Comparison of ENCODE assay signal across 16 cellular contexts in genomic region chrX:151031365-151031975, GRCh38. TPM values are rescaled to one million over a fixed set of nuclear protein-coding genes. Genes with fewer than 3 reads are reported as not detected.
DNase-seq lines count a peak whose midpoint lies in the region; ATAC-seq, FAIRE-seq and TF ChIP-seq lines count a peak whose summit lies in the region.
"Had no signal": no experiment of that assay in that cellular context is flagged by ENCODE, and none has a peak within 500 bp of the region (broad histone marks: within the 10 kb centered on the region; RNA-seq: fewer than 3 reads in every experiment).

No MANE protein-coding gene starts in this region.

- intact Hi-C loops in colonic mucosa (cut with DNase I): no loop called here

- no peaks in the 10 kb centered on the region for H3K36me3 ChIP-seq in colonic mucosa

- CTCF ChIA-PET in activated naive CD4-positive, alpha-beta T cell treated with anti-CD3 and anti-CD28 coated beads, Interleukin-2, amount 10 ng/mL, durations not matched to agents 7 days and 5 days (lab: Charles Lee): no interaction called here

- no peak for TF ChIP-seq CTCF in colonic mucosa (IDR thresholded peaks at IDR 0.05)

- no peaks in the 10 kb centered on the region for H3K4me1 Mint-ChIP-seq in activated naive CD4-positive, alpha-beta T cell treated with anti-CD3 and anti-CD28 coated beads, Interleukin-2, amount 10 ng/mL, durations not matched to agents 7 days and 5 days
- H3K4me1 Mint-ChIP-seq: CD4-positive, CD25-positive, alpha-beta regulatory T cell had no signal

- peak in 1 of 2 donors; percentile 45 for ATAC-seq in activated naive CD4-positive, alpha-beta T cell treated with anti-CD3 and anti-CD28 coated beads, Interleukin-2, amount 50 U/mL, for 72 hours

- no peak overlapping the region for H3K9ac ChIP-seq in colonic mucosa (ENCODE audit: low read depth in 2 of 2, low read length in 2 of 2)

- H3K27me3 Mint-ChIP-seq in activated naive CD4-positive, alpha-beta T cell treated with anti-CD3 and anti-CD28 coated beads, Interleukin-2, amount 10 ng/mL, durations not matched to agents 7 days and 5 days: no peaks in the 10 kb centered on the region

- peak; percentile 64 for FAIRE-seq in islet of Langerhans (lab: Jason Lieb, UNC)
- FAIRE-seq: A204.1 had no signal

- no peak overlapping the region for H3K4me3 Mint-ChIP-seq in activated naive CD4-positive, alpha-beta T cell treated with anti-CD3 and anti-CD28 coated beads, Interleukin-2, amount 10 ng/mL, durations not matched to agents 7 days and 5 days
- H3K4me3 Mint-ChIP-seq: CD4-positive, CD25-positive, alpha-beta regulatory T cell had no signal

- no peak overlapping the region for H3K27ac ChIP-seq in colonic mucosa

- H3K36me3 Mint-ChIP-seq in activated naive CD4-positive, alpha-beta T cell treated with anti-CD3 and anti-CD28 coated beads, Interleukin-2, amount 50 U/mL, for 72 hours: peaks cover 0 to 6% of the 10 kb centered on the region in 2 donors
- H3K36me3 Mint-ChIP-seq in activated naive CD4-positive, alpha-beta T cell treated with anti-CD3 and anti-CD28 coated beads, Interleukin-2, amount 10 ng/mL, durations not matched to agents 7 days and 5 days: no peaks in the 10 kb centered on the region
- H3K36me3 Mint-ChIP-seq: CD4-positive, CD25-positive, alpha-beta regulatory T cell had no signal

- no peak overlapping the region for H3K4me3 ChIP-seq in colonic mucosa

- H3K9me3 Mint-ChIP-seq in activated naive CD4-positive, alpha-beta T cell treated with anti-CD3 and anti-CD28 coated beads, Interleukin-2, amount 50 U/mL, for 72 hours: peaks cover 4 to 6% of the 10 kb centered on the region in 2 donors
- no peaks in the 10 kb centered on the region for H3K9me3 Mint-ChIP-seq in activated naive CD4-positive, alpha-beta T cell treated with anti-CD3 and anti-CD28 coated beads, Interleukin-2, amount 10 ng/mL, durations not matched to agents 7 days and 5 days
- H3K9me3 Mint-ChIP-seq: CD4-positive, CD25-positive, alpha-beta regulatory T cell had no signal

- H3K27ac Mint-ChIP-seq in activated naive CD4-positive, alpha-beta T cell treated with anti-CD3 and anti-CD28 coated beads, Interleukin-2, amount 50 U/mL, for 72 hours: peak overlapping the region; percentile 34 to 41
- no peak overlapping the region for H3K27ac Mint-ChIP-seq in activated naive CD4-positive, alpha-beta T cell treated with anti-CD3 and anti-CD28 coated beads, Interleukin-2, amount 10 ng/mL, durations not matched to agents 7 days and 5 days
- H3K27ac Mint-ChIP-seq: CD4-positive, CD25-positive, alpha-beta regulatory T cell had no signal

- H3K4me1 ChIP-seq in colonic mucosa: no peaks in the 10 kb centered on the region

- no peaks in the 10 kb centered on the region for H3K9me3 ChIP-seq in colonic mucosa

- H3K27me3 ChIP-seq in colonic mucosa: no peaks in the 10 kb centered on the region

- DNase-seq in NCI-H510A treated with DMSO at 0.1 percent for 48 hours (lab: John Stamatoyannopoulos, UW): peak; percentile 30
- DNase-seq in NCI-H510A (lab: John Stamatoyannopoulos, UW): no peak
- no peak for DNase-seq in activated naive CD4-positive, alpha-beta T cell treated with anti-CD3 and anti-CD28 coated beads, Interleukin-2, amount 50 U/mL, for 72 hours (ENCODE audit: low spot score in 2 of 2)
- no peak for DNase-seq in activated naive CD4-positive, alpha-beta T cell treated with anti-CD3 and anti-CD28 coated beads, Interleukin-2, amount 10 ng/mL, durations not matched to agents 7 days and 5 days
- DNase-seq in NCI-H69 (lab: John Stamatoyannopoulos, UW): peak; percentile 4
- DNase-seq in iPS-NIHi11 (ENCODE audit: low spot score): no peak
- no peak for DNase-seq in colonic mucosa
- DNase-seq: DND-41, GF-D8, GOT3, NCI-H1417 treated with DMSO at 0.1 percent for 48 hours, NCI-H2081, NCI-H774 had no signal

RNA-seq across cellular contexts. Expression of gene HMGB3, which starts 48.3 kb away (rescaled TPM):
- total RNA-seq in activated naive CD4-positive, alpha-beta T cell treated with anti-CD3 and anti-CD28 coated beads, Interleukin-2, amount 50 U/mL, for 72 hours: 10 to 100 TPM; 21.4 to 34.6 TPM
- total RNA-seq in colonic mucosa: 10 to 100 TPM; 42.0 to 59.0 TPM

Comparison
In these comparisons a context has a peak if more than half of its experiments do, and no peak if none do; other contexts are left out.
1. DNase-seq: peak in NCI-H510A treated with DMSO at 0.1 percent for 48 hours (single experiment) and NCI-H69 (single experiment); none in NCI-H510A (single experiment), activated naive CD4-positive, alpha-beta T cell treated with anti-CD3 and anti-CD28 coated beads, Interleukin-2, amount 50 U/mL, for 72 hours (0 of 2), activated naive CD4-positive, alpha-beta T cell treated with anti-CD3 and anti-CD28 coated beads, Interleukin-2, amount 10 ng/mL, durations not matched to agents 7 days and 5 days (single experiment), iPS-NIHi11 (single experiment) and colonic mucosa (single experiment).